8 cellular contexts compared by ENCODE assay signal in the genomic region with DNA sequence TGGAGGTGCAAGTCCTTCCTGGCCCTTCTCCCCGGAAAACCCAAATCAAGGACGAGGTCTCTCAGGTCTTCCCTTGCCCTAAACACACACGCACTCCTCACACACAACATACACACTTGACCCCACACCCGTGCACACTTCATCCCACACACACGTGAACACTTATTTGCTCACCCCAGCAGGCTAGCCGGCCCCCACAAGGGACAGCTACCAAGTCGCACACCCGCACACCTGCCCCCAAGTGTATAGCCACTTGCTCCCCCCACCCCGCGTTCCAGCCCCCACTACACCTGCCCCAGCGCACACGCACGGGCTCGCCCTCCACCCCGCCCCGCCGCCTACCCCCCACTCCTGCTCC. TPM values are rescaled to one million over a fixed set of nuclear protein-coding genes. Genes with fewer than 3 reads are reported as not detected.
DNase-seq lines count a peak whose midpoint lies in the region; ATAC-seq and TF ChIP-seq lines count a peak whose summit lies in the region.

No MANE protein-coding gene starts in this region.

- H3K9me3 Mint-ChIP-seq in CD8-positive, alpha-beta T cell, result no peaks in the 10 kb centered on the region
- no peaks in the 10 kb centered on the region for H3K9me3 Mint-ChIP-seq in neural progenitor cell

- no peaks in the 10 kb centered on the region for H3K27me3 ChIP-seq in CD8-positive, alpha-beta T cell (ENCODE audit: insufficient read depth, low read length)
- no peaks in the 10 kb centered on the region for H3K27me3 ChIP-seq in neural progenitor cell

- no peak for TF ChIP-seq CTCF in CD8-positive, alpha-beta T cell (IDR thresholded peaks at IDR 0.05)
- TF ChIP-seq CTCF in HFF-Myc (IDR thresholded peaks at IDR 0.05; ENCODE audit: low read depth, low read length, missing control alignments), result no peak
- TF ChIP-seq CTCF in VCaP (conservative IDR thresholded peaks at IDR 0.05), result no peak
- no peak for TF ChIP-seq CTCF in neural progenitor cell (IDR thresholded peaks at IDR 0.05)

- CTCF ChIA-PET in CD8-positive, alpha-beta T cell (lab: Charles Lee), result no interaction called here

- H3K9me3 ChIP-seq in CD8-positive, alpha-beta T cell (ENCODE audit: low read length), result no peaks in the 10 kb centered on the region
- no peaks in the 10 kb centered on the region for H3K9me3 ChIP-seq in neural progenitor cell (ENCODE audit: low read depth)

- H3K4me1 Mint-ChIP-seq in CD8-positive, alpha-beta T cell (ENCODE audit: low read depth), result peaks cover 55% of the 10 kb centered on the region
- H3K4me1 Mint-ChIP-seq in neural progenitor cell, result peaks cover 37% of the 10 kb centered on the region

- intact Hi-C loops in CD8-positive, alpha-beta T cell (cut with DNase I, micrococcal nuclease), result loop anchor here in 1 of 2 experiments (1.0 kb wide), 1 partner anchor 8 kb away; the partner anchor contains the start of gene C2orf49

- DNase-seq in CD8-positive, alpha-beta T cell, result peak in 1 of 7 experiments; percentile 16
- DNase-seq in HFF-Myc (ENCODE audit: extremely low read depth, low read depth) (no peak), neural progenitor cell (ENCODE audit: low spot score) (no peak), cerebellar cortex (ENCODE audit: low spot score) (no peak)

- H3K4me3 ChIP-seq in CD8-positive, alpha-beta T cell (ENCODE audit: low read depth, low read length), result peak overlapping the region; percentile 49
- H3K4me3 ChIP-seq in HFF-Myc (replicated peaks; ENCODE audit: low read depth, low read length), result peak overlapping the region; percentile 72
- peak overlapping the region; percentile 52 for H3K4me3 ChIP-seq in neural progenitor cell

- H3K9ac ChIP-seq in neural progenitor cell, result no peak overlapping the region

- no peaks in the 10 kb centered on the region for H3K36me3 ChIP-seq in CD8-positive, alpha-beta T cell (ENCODE audit: insufficient read depth, low read length)
- H3K36me3 ChIP-seq in neural progenitor cell, result no peaks in the 10 kb centered on the region

- H3F3A ChIP-seq in neural progenitor cell (ENCODE audit: low read depth), result peaks cover 7% of the 10 kb centered on the region

- peak overlapping the region; percentile 90 for H3K4me2 ChIP-seq in neural progenitor cell

- H3K27ac Mint-ChIP-seq in CD8-positive, alpha-beta T cell, result peak overlapping the region; percentile 94
- H3K27ac Mint-ChIP-seq in neural progenitor cell, result peak overlapping the region; percentile 38

- H3K36me3 Mint-ChIP-seq in CD8-positive, alpha-beta T cell, result peaks cover 17% of the 10 kb centered on the region
- H3K36me3 Mint-ChIP-seq in neural progenitor cell, result no peaks in the 10 kb centered on the region

- H3K4me3 Mint-ChIP-seq in CD8-positive, alpha-beta T cell, result peak overlapping the region; percentile 92
- H3K4me3 Mint-ChIP-seq in neural progenitor cell, result peak overlapping the region; percentile 89

- peaks cover 35% of the 10 kb centered on the region for H3K4me1 ChIP-seq in CD8-positive, alpha-beta T cell (ENCODE audit: insufficient read depth, low read length)
- peaks cover 7% of the 10 kb centered on the region for H3K4me1 ChIP-seq in neural progenitor cell

- H2AFZ ChIP-seq in neural progenitor cell (replicated peaks), result peak overlapping the region; percentile 76

- no peaks in the 10 kb centered on the region for H3K27me3 Mint-ChIP-seq in CD8-positive, alpha-beta T cell (ENCODE audit: low read depth)
- no peaks in the 10 kb centered on the region for H3K27me3 Mint-ChIP-seq in neural progenitor cell (ENCODE audit: insufficient read depth, low read depth)

- peak overlapping the region; percentile 46 for H3K27ac ChIP-seq in CD8-positive, alpha-beta T cell (ENCODE audit: low read depth, low read length)
- H3K27ac ChIP-seq in VCaP (peak overlapping the region; percentile 93), neural progenitor cell (no peak overlapping the region)

- no peak for ATAC-seq in CD8-positive, alpha-beta T cell
- ATAC-seq in esophagus mucosa (peak; percentile 15), GM19397 (IDR thresholded peaks at IDR 0.05; ENCODE audit: unreplicated experiment) (no peak), HG03520 (IDR thresholded peaks at IDR 0.05; ENCODE audit: unreplicated experiment) (no peak)

- POLR2A ChIA-PET in CD8-positive, alpha-beta T cell (lab: Charles Lee), result interaction anchor here (1.9 kb wide), 1 partner anchor 9 kb away, joined by 15 read pairs; the partner anchor contains the start of gene C2orf49

- peaks cover 5% of the 10 kb centered on the region for H4K20me1 ChIP-seq in neural progenitor cell (ENCODE audit: low read depth)

- peaks cover 52% of the 10 kb centered on the region for H3K79me2 ChIP-seq in neural progenitor cell (ENCODE audit: low read depth)

RNA-seq across cellular contexts. Expression of gene TGFBRAP1, which starts 0.4 kb away (rescaled TPM):
- 10 to 100 TPM; 16.1 to 16.3 TPM for total RNA-seq in CD8-positive, alpha-beta T cell
- 11.4 TPM for total RNA-seq in esophagus mucosa
- total RNA-seq in neural progenitor cell (ENCODE audit: low replicate concordance), result 13.8 and 14.0 TPM in 2 replicates

RNA-seq across cellular contexts. Expression of gene C2orf49, which starts 8.2 kb away (rescaled TPM):
- 10 to 100 TPM; 27.8 to 28.9 TPM for total RNA-seq in CD8-positive, alpha-beta T cell
- total RNA-seq in esophagus mucosa, result 9.4 TPM
- 29.7 and 42.9 TPM in 2 replicates for total RNA-seq in neural progenitor cell (ENCODE audit: low replicate concordance)
